In the genomic region with DNA sequence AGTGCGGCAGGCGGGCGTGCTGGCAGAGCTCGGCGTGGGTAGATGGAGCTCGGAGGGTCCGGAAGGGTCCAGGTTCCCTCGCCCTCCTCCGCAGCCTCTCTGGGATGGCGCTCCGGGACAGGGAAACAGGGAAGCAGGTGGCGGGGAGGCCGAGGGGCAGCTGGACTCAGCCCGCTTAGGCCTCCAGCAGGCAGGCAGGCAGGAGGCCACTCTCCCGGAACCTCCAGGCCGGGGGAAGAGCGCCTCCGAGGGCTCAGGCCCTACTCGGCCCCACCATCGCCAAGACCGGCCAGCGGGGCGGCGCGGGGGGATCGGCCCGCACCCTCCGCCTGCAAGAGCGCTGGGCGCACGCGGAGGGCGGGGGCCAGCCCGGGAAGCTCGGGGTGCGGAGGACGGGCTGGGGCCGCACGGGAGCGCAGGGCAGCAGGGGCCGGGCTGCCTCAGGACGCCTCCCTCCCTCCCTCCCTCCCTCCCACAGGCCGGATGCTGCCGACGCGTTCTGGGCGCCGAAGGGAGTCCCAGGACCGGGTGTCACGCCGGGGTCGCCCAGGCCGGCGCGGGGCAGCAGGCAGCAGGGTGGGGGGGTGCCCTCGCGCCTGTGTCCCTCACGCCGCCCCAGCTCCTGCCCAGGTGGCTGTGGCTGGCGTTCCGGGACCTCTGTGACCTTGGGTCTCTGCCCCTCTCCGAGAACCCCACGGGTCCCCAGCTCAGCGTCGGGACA, we compare ENCODE assay signal across 8 cellular contexts. TPM values are rescaled to one million over a fixed set of nuclear protein-coding genes. Genes with fewer than 3 reads are reported as not detected.
DNase-seq lines count a peak whose midpoint lies in the region; ATAC-seq and TF ChIP-seq lines count a peak whose summit lies in the region.

No MANE protein-coding gene starts in this region.

- no peaks in the 10 kb centered on the region for H3K9me3 Mint-ChIP-seq in dendritic cell treated with granulocyte-macrophage colony-stimulating factor and Interleukin-4, amounts not matched to agents 40 ng/mL and 50 ng/mL, for 4 days
- H3K9me3 Mint-ChIP-seq in memory B cell = no peaks in the 10 kb centered on the region

- H3K27ac ChIP-seq in tibial nerve = peak overlapping the region; percentile 87 to 99 (median 98)

- TF ChIP-seq POLR2A in tibial nerve (IDR thresholded peaks at IDR 0.05) = no peak

- TF ChIP-seq EP300 in tibial nerve (IDR thresholded peaks at IDR 0.05) = peak in 1 of 2 donors; percentile 36

- ATAC-seq in HG02943 (IDR thresholded peaks at IDR 0.05; ENCODE audit: low read depth, unreplicated experiment) = peak; percentile 19
- peak; percentile 9 for ATAC-seq in memory B cell (ENCODE audit: low read depth)

- peaks cover 50% of the 10 kb centered on the region for H3K4me1 Mint-ChIP-seq in dendritic cell treated with granulocyte-macrophage colony-stimulating factor and Interleukin-4, amounts not matched to agents 40 ng/mL and 50 ng/mL, for 4 days (ENCODE audit: low read depth)
- peaks cover 26% of the 10 kb centered on the region for H3K4me1 Mint-ChIP-seq in memory B cell

- no peaks in the 10 kb centered on the region for H3K27me3 Mint-ChIP-seq in dendritic cell treated with granulocyte-macrophage colony-stimulating factor and Interleukin-4, amounts not matched to agents 40 ng/mL and 50 ng/mL, for 4 days
- H3K27me3 Mint-ChIP-seq in memory B cell = no peaks in the 10 kb centered on the region

- H3K9me3 ChIP-seq in tibial nerve = no peaks in the 10 kb centered on the region

- 5 to 10% methylated on average over 15 to 43 of the region's 65 CpGs for WGBS in tibial nerve, 2 donors

- peak overlapping the region; percentile 86 for H3K4me3 Mint-ChIP-seq in dendritic cell treated with granulocyte-macrophage colony-stimulating factor and Interleukin-4, amounts not matched to agents 40 ng/mL and 50 ng/mL, for 4 days
- H3K4me3 Mint-ChIP-seq in memory B cell = peak overlapping the region; percentile 90

- peak overlapping the region; percentile 62 to 87 (median 84) for H3K4me3 ChIP-seq in tibial nerve

- peak; percentile 34 to 53 for DNase-seq in stimulated activated CD4-positive, alpha-beta T cell treated with anti-CD3 and anti-CD28 coated beads, Interleukin-2, amount 100 ng/mL, for 24 hours
- DNase-seq in stimulated activated CD4-positive, alpha-beta T cell treated with anti-CD3 and anti-CD28 coated beads, Interleukin-1b, Interleukin-23, amount 100 ng/mL, for 48 hours = no peak
- DNase-seq in RKO (ENCODE audit: low spot score) (peak; percentile 43), memory B cell (ENCODE audit: low spot score in 2 of 2) (no peak), tibial nerve (ENCODE audit: low spot score in 2 of 2) (no peak), OCI-M2 (lab: John Stamatoyannopoulos, UW; ENCODE audit: unreplicated experiment) (no peak)

- TF ChIP-seq CTCF in tibial nerve (IDR thresholded peaks at IDR 0.05) = no peak

- peaks cover 28% of the 10 kb centered on the region for H3K36me3 Mint-ChIP-seq in dendritic cell treated with granulocyte-macrophage colony-stimulating factor and Interleukin-4, amounts not matched to agents 40 ng/mL and 50 ng/mL, for 4 days (ENCODE audit: low read depth)
- H3K36me3 Mint-ChIP-seq in memory B cell = peaks cover 2% of the 10 kb centered on the region

- intact Hi-C loops in dendritic cell treated with granulocyte-macrophage colony-stimulating factor and Interleukin-4, amounts not matched to agents 40 ng/mL and 50 ng/mL, for 4 days (cut with micrococcal nuclease) = loop anchor here (2.0 to 5.0 kb wide), 2 partner anchors 15 to 267 kb away; partner anchors contain the start of genes RNF130 and SQSTM1

- H3K27ac Mint-ChIP-seq in dendritic cell treated with granulocyte-macrophage colony-stimulating factor and Interleukin-4, amounts not matched to agents 40 ng/mL and 50 ng/mL, for 4 days = peak overlapping the region; percentile 77
- peak overlapping the region; percentile 88 for H3K27ac Mint-ChIP-seq in memory B cell

- H3K36me3 ChIP-seq in tibial nerve = peaks cover 0 to 9% (median 0%) of the 10 kb centered on the region in 3 donors

- no peaks in the 10 kb centered on the region for H3K27me3 ChIP-seq in tibial nerve

- peaks cover 0 to 54% (median 43%) of the 10 kb centered on the region in 4 donors for H3K4me1 ChIP-seq in tibial nerve

RNA-seq across cellular contexts. Expression of gene MGAT4B, which starts 1.0 kb away (rescaled TPM):
- total RNA-seq in tibial nerve = 100 to 1,000 TPM in 1 of 4 donors, 10 to 100 TPM in 3; 52.7 to 153 (median 91.0) TPM

RNA-seq across cellular contexts. Expression of gene LTC4S, which starts 11.9 kb away (rescaled TPM):
- total RNA-seq in tibial nerve = 10 to 100 TPM in 2 of 4 donors, 1 to 10 TPM in 2; 7.6 to 38.6 (median 18.4) TPM

RNA-seq across cellular contexts. Expression of gene SQSTM1, which starts 15.0 kb away (rescaled TPM):
- total RNA-seq in tibial nerve = 100 to 1,000 TPM; 408 to 463 (median 452) TPM

RNA-seq across cellular contexts. Expression of gene MRNIP, which starts 52.9 kb away (rescaled TPM):
- 10 to 100 TPM; 48.5 to 82.4 (median 63.2) TPM for total RNA-seq in tibial nerve

Comparison
In these comparisons a context has a peak if more than half of its experiments do, and no peak if none do; other contexts are left out.
1. DNase-seq: peak in stimulated activated CD4-positive, alpha-beta T cell treated with anti-CD3 and anti-CD28 coated beads, Interleukin-2, amount 100 ng/mL, for 24 hours (2 of 2) and RKO (single experiment); none in stimulated activated CD4-positive, alpha-beta T cell treated with anti-CD3 and anti-CD28 coated beads, Interleukin-1b, Interleukin-23, amount 100 ng/mL, for 48 hours (single experiment), memory B cell (0 of 2), tibial nerve (0 of 2) and OCI-M2 (single experiment).